21 cellular contexts compared by ENCODE assay signal in genomic region chr3:52429779-52430415, GRCh38. TPM values are rescaled to one million over a fixed set of nuclear protein-coding genes. Genes with fewer than 3 reads are reported as not detected.
A peak's percentile ranks its signal among the peaks of the same experiment; 100 is the strongest.
DNase-seq lines count a peak whose midpoint lies in the region; ATAC-seq and TF ChIP-seq lines count a peak whose summit lies in the region.
"Had no signal": no experiment of that assay in that cellular context is flagged by ENCODE, and none has a peak within 500 bp of the region (broad histone marks: within the 10 kb centered on the region; RNA-seq: fewer than 3 reads in every experiment).

No MANE protein-coding gene starts in this region.

- no peak overlapping the region for H3K27ac Mint-ChIP-seq in activated naive CD4-positive, alpha-beta T cell treated with anti-CD3 and anti-CD28 coated beads for 36 hours
- H3K27ac Mint-ChIP-seq: activated CD4-positive, alpha-beta memory T cell treated with anti-CD3 and anti-CD28 coated beads, Interleukin-2, amount 10 ng/mL, durations not matched to agents 7 days and 5 days; activated T-cell treated with anti-CD3 and anti-CD28 coated beads, Interleukin-2, amount 50 U/mL, for 72 hours; stimulated activated memory B cell treated with anti-CD40 and anti-IgM and Interleukin-4, amounts not matched to agents 10 μg/mL and 1 μg/mL and 100 μg/mL, for 72 hours; type B pancreatic cell had no signal

- peaks cover 0 to 21% (median 0%) of the 10 kb centered on the region in 4 donors for H3K4me1 ChIP-seq in Peyer's patch
- peaks cover 0 to 34% (median 12%) of the 10 kb centered on the region in 6 donors for H3K4me1 ChIP-seq in spleen
- no peaks in the 10 kb centered on the region for H3K4me1 ChIP-seq in GM23248 (ENCODE audit: insufficient read depth)

- no peak overlapping the region for H3K4me3 Mint-ChIP-seq in activated naive CD4-positive, alpha-beta T cell treated with anti-CD3 and anti-CD28 coated beads for 36 hours
- H3K4me3 Mint-ChIP-seq: activated CD4-positive, alpha-beta memory T cell treated with anti-CD3 and anti-CD28 coated beads, Interleukin-2, amount 10 ng/mL, durations not matched to agents 7 days and 5 days; activated T-cell treated with anti-CD3 and anti-CD28 coated beads, Interleukin-2, amount 50 U/mL, for 72 hours; central memory CD8-positive, alpha-beta T cell; stimulated activated memory B cell treated with anti-CD40 and anti-IgM and Interleukin-4, amounts not matched to agents 10 μg/mL and 1 μg/mL and 100 μg/mL, for 72 hours; type B pancreatic cell had no signal

- no peak for ATAC-seq in HG02852 (IDR thresholded peaks at IDR 0.05; ENCODE audit: unreplicated experiment)
- ATAC-seq: activated T-cell treated with anti-CD3 and anti-CD28 coated beads, Interleukin-2, amount 50 U/mL, for 72 hours; stimulated activated memory B cell treated with anti-CD40 and anti-IgM and Interleukin-4, amounts not matched to agents 10 μg/mL and 1 μg/mL and 100 μg/mL, for 72 hours had no signal

- no peaks in the 10 kb centered on the region for H3K9me3 Mint-ChIP-seq in activated naive CD4-positive, alpha-beta T cell treated with anti-CD3 and anti-CD28 coated beads for 36 hours
- H3K9me3 Mint-ChIP-seq: activated CD4-positive, alpha-beta memory T cell treated with anti-CD3 and anti-CD28 coated beads, Interleukin-2, amount 10 ng/mL, durations not matched to agents 7 days and 5 days; activated T-cell treated with anti-CD3 and anti-CD28 coated beads, Interleukin-2, amount 50 U/mL, for 72 hours; central memory CD8-positive, alpha-beta T cell; stimulated activated memory B cell treated with anti-CD40 and anti-IgM and Interleukin-4, amounts not matched to agents 10 μg/mL and 1 μg/mL and 100 μg/mL, for 72 hours; type B pancreatic cell had no signal

- H3K79me2 ChIP-seq in GM23248 (ENCODE audit: insufficient read depth) = no peaks in the 10 kb centered on the region

- no peaks in the 10 kb centered on the region for H3K36me3 Mint-ChIP-seq in activated naive CD4-positive, alpha-beta T cell treated with anti-CD3 and anti-CD28 coated beads for 36 hours (ENCODE audit: low read depth)
- H3K36me3 Mint-ChIP-seq: stimulated activated memory B cell treated with anti-CD40 and anti-IgM and Interleukin-4, amounts not matched to agents 10 μg/mL and 1 μg/mL and 100 μg/mL, for 72 hours; type B pancreatic cell had no signal

- TF ChIP-seq CTCF in Peyer's patch (IDR thresholded peaks at IDR 0.05) = no peak
- no peak for TF ChIP-seq CTCF in coronary artery (IDR thresholded peaks at IDR 0.05)
- no peak for TF ChIP-seq CTCF in spleen (IDR thresholded peaks at IDR 0.05 in 8 of 11, conservative IDR thresholded peaks at IDR 0.05 in 3 of 11)

- no peak for TF ChIP-seq POLR2A in Peyer's patch (IDR thresholded peaks at IDR 0.05)
- no peak for TF ChIP-seq POLR2A in spleen (IDR thresholded peaks at IDR 0.05)

- no peaks in the 10 kb centered on the region for H3K4me1 Mint-ChIP-seq in activated naive CD4-positive, alpha-beta T cell treated with anti-CD3 and anti-CD28 coated beads for 36 hours (ENCODE audit: low read depth)
- H3K4me1 Mint-ChIP-seq: stimulated activated memory B cell treated with anti-CD40 and anti-IgM and Interleukin-4, amounts not matched to agents 10 μg/mL and 1 μg/mL and 100 μg/mL, for 72 hours had no signal

- H3F3A ChIP-seq in GM23248 (ENCODE audit: insufficient read depth) = no peaks in the 10 kb centered on the region

- H3K27me3 ChIP-seq in Peyer's patch (no peaks in the 10 kb centered on the region), layer of hippocampus (ENCODE audit: control insufficient read depth, insufficient read depth, low read length) (no peaks in the 10 kb centered on the region), spleen (replicated peaks in 1 of 7) (no peaks in the 10 kb centered on the region), GM23248 (replicated peaks; ENCODE audit: insufficient read depth) (no peaks in the 10 kb centered on the region)

- H3K9me3 ChIP-seq in Peyer's patch (no peaks in the 10 kb centered on the region), spleen (no peaks in the 10 kb centered on the region), GM23248 (ENCODE audit: low read depth) (no peaks in the 10 kb centered on the region)

- intact Hi-C loops in spleen (cut with DNase I; ENCODE audit: low total_unique reads) = no loop called here
- intact Hi-C loops in activated naive CD4-positive, alpha-beta T cell treated with anti-CD3 and anti-CD28 coated beads for 36 hours (cut with micrococcal nuclease) = no loop called here

- H3K4me2 ChIP-seq in GM23248 (ENCODE audit: unreplicated experiment) = no peak overlapping the region
- H3K4me2 ChIP-seq: PC-9 had no signal

- peak in 2 of 3 donors; percentile 75 to 80 for DNase-seq in Peyer's patch
- peak; percentile 65 for DNase-seq in coronary artery (ENCODE audit: low spot score)
- peak; percentile 21 for DNase-seq in spleen
- DNase-seq in stimulated activated CD4-positive, alpha-beta T cell treated with anti-CD3 and anti-CD28 coated beads, Interleukin-12 subunit alpha, Interleukin-12 subunit beta, amount 100 ng/mL, for 4 hours = no peak
- no peak for DNase-seq in GM23248
- no peak for DNase-seq in activated naive CD4-positive, alpha-beta T cell treated with anti-CD3 and anti-CD28 coated beads for 36 hours
- DNase-seq: activated CD4-positive, alpha-beta memory T cell treated with anti-CD3 and anti-CD28 coated beads, Interleukin-2, amount 10 ng/mL, durations not matched to agents 7 days and 5 days; activated T-cell treated with anti-CD3 and anti-CD28 coated beads, Interleukin-2, amount 50 U/mL, for 72 hours; C1 segment of cervical spinal cord; DMS153; NCI-H2171; NCI-H774; occipital lobe; PC-9; small intestine; SW 1271 had no signal

- 63 to 86% (median 82%) methylated on average over 3 to 7 of the region's 7 CpGs for WGBS in spleen, 5 donors
- 84 to 87% methylated on average over 7 of the region's 7 CpGs for WGBS in GM23248 (ENCODE audit: low coverage in 1 of 2, low lambda C conversion rate in 2 of 2, missing lambda C conversion rate in 2 of 2), 2 experiments

- in situ Hi-C loops in GM23248 (cut with MboI) = no loop called here

- no peaks in the 10 kb centered on the region for H3K9me2 ChIP-seq in GM23248 (ENCODE audit: insufficient read depth)

- no peak overlapping the region for H2AFZ ChIP-seq in GM23248
- H2AFZ ChIP-seq: PC-9 had no signal

- no peak overlapping the region for H3K9ac ChIP-seq in GM23248

- H3K4me3 ChIP-seq in Peyer's patch (no peak overlapping the region), coronary artery (no peak overlapping the region), spleen (no peak overlapping the region), GM23248 (no peak overlapping the region)
- H3K4me3 ChIP-seq: PC-9 had no signal

- no peaks in the 10 kb centered on the region for H4K20me1 ChIP-seq in GM23248 (ENCODE audit: insufficient read depth)

- CTCF ChIA-PET in activated naive CD4-positive, alpha-beta T cell treated with anti-CD3 and anti-CD28 coated beads for 36 hours (lab: Charles Lee) = interaction anchor here (0.6 to 2.9 kb wide), 5 partner anchors 16 to 578 kb away, joined by 4 to 81 read pairs (median 6); partner anchors contain the start of gene SEMA3G

- peak overlapping the region in 3 of 4 donors; percentile 42 to 79 (median 67) for H3K27ac ChIP-seq in Peyer's patch
- H3K27ac ChIP-seq in coronary artery = peak overlapping the region in 1 of 2 donors; percentile 2
- peak overlapping the region; percentile 44 for H3K27ac ChIP-seq in layer of hippocampus (ENCODE audit: low read depth, low read length)
- peak overlapping the region in 1 of 8 donors; percentile 21 for H3K27ac ChIP-seq in spleen
- H3K27ac ChIP-seq in GM23248 = no peak overlapping the region
- H3K27ac ChIP-seq: PC-9 had no signal

- H3K27me3 Mint-ChIP-seq in activated naive CD4-positive, alpha-beta T cell treated with anti-CD3 and anti-CD28 coated beads for 36 hours (ENCODE audit: low read depth) = no peaks in the 10 kb centered on the region
- H3K27me3 Mint-ChIP-seq: central memory CD8-positive, alpha-beta T cell; stimulated activated memory B cell treated with anti-CD40 and anti-IgM and Interleukin-4, amounts not matched to agents 10 μg/mL and 1 μg/mL and 100 μg/mL, for 72 hours had no signal

- H3K36me3 ChIP-seq in Peyer's patch (no peaks in the 10 kb centered on the region), spleen (no peaks in the 10 kb centered on the region), GM23248 (ENCODE audit: low read depth) (no peaks in the 10 kb centered on the region)

RNA-seq across cellular contexts. Expression of gene SEMA3G, which starts 15.0 kb away (rescaled TPM):
- total RNA-seq in Peyer's patch (10 to 100 TPM; 18.8 to 24.8 (median 22.0) TPM), spleen (10 to 100 TPM in 5 of 7 donors, 1 to 10 TPM in 2; 7.9 to 20.2 (median 10.8) TPM)
- polyA plus RNA-seq in spleen (1 to 10 TPM; 1.0 to 7.8 (median 3.5) TPM), GM23248 (2016; fragmentation: Nextera tagmentation; extraction: Ambion mirVana) (0.06 and 0.21 TPM in 2 replicates)
- total RNA-seq in GM23248 (2014; rRNA removed; shearing (Covaris generic)) = not detected in 2 replicates
- total RNA-seq in activated naive CD4-positive, alpha-beta T cell treated with anti-CD3 and anti-CD28 coated beads for 36 hours = not detected

RNA-seq across cellular contexts. Expression of gene PHF7, which starts 19.4 kb away (rescaled TPM):
- total RNA-seq in Peyer's patch = 10 to 100 TPM; 12.4 to 34.6 (median 17.4) TPM
- 10 to 100 TPM in 1 of 7 donors, 1 to 10 TPM in 6; 4.4 to 14.2 (median 8.6) TPM for total RNA-seq in spleen
- 1 to 10 TPM; 4.6 to 7.3 (median 4.8) TPM for polyA plus RNA-seq in spleen
- total RNA-seq in GM23248 (2014; rRNA removed; shearing (Covaris generic)) = 5.3 and 5.4 TPM in 2 replicates
- polyA plus RNA-seq in GM23248 (2016; fragmentation: Nextera tagmentation; extraction: Ambion mirVana) = 4.7 and 5.6 TPM in 2 replicates
- total RNA-seq in activated naive CD4-positive, alpha-beta T cell treated with anti-CD3 and anti-CD28 coated beads for 36 hours = 10 to 100 TPM; 22.5 to 24.8 TPM

RNA-seq across cellular contexts. Expression of gene BAP1, which starts 20.1 kb away (rescaled TPM):
- total RNA-seq in Peyer's patch (10 to 100 TPM; 49.9 to 94.4 (median 77.0) TPM), spleen (10 to 100 TPM; 68.1 to 82.8 (median 72.8) TPM)
- polyA plus RNA-seq in spleen (10 to 100 TPM; 44.4 to 73.7 (median 72.8) TPM), GM23248 (2016; fragmentation: Nextera tagmentation; extraction: Ambion mirVana) (16.3 and 19.4 TPM in 2 replicates)
- total RNA-seq in GM23248 (2014; rRNA removed; shearing (Covaris generic)) = 55.4 and 59.8 TPM in 2 replicates
- 10 to 100 TPM; 87.0 to 89.3 TPM for total RNA-seq in activated naive CD4-positive, alpha-beta T cell treated with anti-CD3 and anti-CD28 coated beads for 36 hours

RNA-seq across cellular contexts. Expression of gene TNNC1, which starts 23.9 kb away (rescaled TPM):
- total RNA-seq in Peyer's patch (not detected), spleen (1 to 10 TPM in 6 of 7 donors, under 1 TPM in 1; 0.74 to 2.2 (median 1.6) TPM)
- polyA plus RNA-seq in spleen (1 to 10 TPM; 2.2 to 5.8 (median 4.4) TPM), GM23248 (2016; fragmentation: Nextera tagmentation; extraction: Ambion mirVana) (0.38 TPM in 1 of 2 replicates, not detected in the other)
- not detected in 2 replicates for total RNA-seq in GM23248 (2014; rRNA removed; shearing (Covaris generic))
- 1 to 10 TPM; 7.2 to 7.6 TPM for total RNA-seq in activated naive CD4-positive, alpha-beta T cell treated with anti-CD3 and anti-CD28 coated beads for 36 hours
- total RNA-seq: occipital lobe had no signal

RNA-seq across cellular contexts. Expression of gene NISCH, which starts 25.5 kb away (rescaled TPM):
- total RNA-seq in Peyer's patch (100 to 1,000 TPM in 3 of 4 donors, 10 to 100 TPM in 1; 65.7 to 150 (median 128) TPM), spleen (10 to 100 TPM; 72.5 to 92.7 (median 86.2) TPM)
- polyA plus RNA-seq in spleen (10 to 100 TPM; 18.9 to 45.1 (median 41.7) TPM), GM23248 (2016; fragmentation: Nextera tagmentation; extraction: Ambion mirVana) (31.8 and 32.8 TPM in 2 replicates)
- total RNA-seq in GM23248 (2014; rRNA removed; shearing (Covaris generic)) = 53.7 and 70.4 TPM in 2 replicates
- 10 to 100 TPM; 50.4 to 52.5 TPM for total RNA-seq in activated naive CD4-positive, alpha-beta T cell treated with anti-CD3 and anti-CD28 coated beads for 36 hours

Comparison
In these comparisons a context has a peak if more than half of its experiments do, and no peak if none do; other contexts are left out.
1. DNase-seq: peak in Peyer's patch (2 of 3), coronary artery (single experiment) and spleen (single experiment); none in stimulated activated CD4-positive, alpha-beta T cell treated with anti-CD3 and anti-CD28 coated beads, Interleukin-12 subunit alpha, Interleukin-12 subunit beta, amount 100 ng/mL, for 4 hours (single experiment), GM23248 (single experiment) and activated naive CD4-positive, alpha-beta T cell treated with anti-CD3 and anti-CD28 coated beads for 36 hours (single experiment).